In genomic region chr18:57747809-57748680, GRCh38 we compare ENCODE assay signal across 2 cellular contexts.
TF ChIP-seq lines count a peak whose summit lies in the region.

No MANE protein-coding gene starts in this region.

TF ChIP-seq in SK-N-SH, 30 proteins besides CTCF, POLR2A, EP300 and RAD21 (continued from another document):
- TF ChIP-seq, protein P1, sequence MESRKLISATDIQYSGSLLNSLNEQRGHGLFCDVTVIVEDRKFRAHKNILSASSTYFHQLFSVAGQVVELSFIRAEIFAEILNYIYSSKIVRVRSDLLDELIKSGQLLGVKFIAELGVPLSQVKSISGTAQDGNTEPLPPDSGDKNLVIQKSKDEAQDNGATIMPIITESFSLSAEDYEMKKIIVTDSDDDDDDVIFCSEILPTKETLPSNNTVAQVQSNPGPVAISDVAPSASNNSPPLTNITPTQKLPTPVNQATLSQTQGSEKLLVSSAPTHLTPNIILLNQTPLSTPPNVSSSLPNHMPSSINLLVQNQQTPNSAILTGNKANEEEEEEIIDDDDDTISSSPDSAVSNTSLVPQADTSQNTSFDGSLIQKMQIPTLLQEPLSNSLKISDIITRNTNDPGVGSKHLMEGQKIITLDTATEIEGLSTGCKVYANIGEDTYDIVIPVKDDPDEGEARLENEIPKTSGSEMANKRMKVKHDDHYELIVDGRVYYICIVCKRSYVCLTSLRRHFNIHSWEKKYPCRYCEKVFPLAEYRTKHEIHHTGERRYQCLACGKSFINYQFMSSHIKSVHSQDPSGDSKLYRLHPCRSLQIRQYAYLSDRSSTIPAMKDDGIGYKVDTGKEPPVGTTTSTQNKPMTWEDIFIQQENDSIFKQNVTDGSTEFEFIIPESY (IDR thresholded peaks at IDR 0.05; ENCODE audit: borderline replicate concordance, low read depth) = no peak
- TF ChIP-seq TEAD4 (IDR thresholded peaks at IDR 0.05; ENCODE audit: borderline replicate concordance, insufficient read depth) = no peak
- TF ChIP-seq NRF1 (IDR thresholded peaks at IDR 0.05; ENCODE audit: low read depth, low read length) = no peak

TF ChIP-seq in SK-N-SH treated with all-trans-retinoic acid at 6 μM for 48 hours, 23 proteins besides CTCF, POLR2A, EP300 and RAD21 (continued from another document):
- TF ChIP-seq CSRNP3 (CRISPR knock-in tag; IDR thresholded peaks at IDR 0.05) = no peak
- no peak for TF ChIP-seq CSDC2 (CRISPR knock-in tag; IDR thresholded peaks at IDR 0.05)
- no peak for TF ChIP-seq ISL1 (CRISPR knock-in tag; IDR thresholded peaks at IDR 0.05)
- no peak for TF ChIP-seq ARNTL (CRISPR knock-in tag; IDR thresholded peaks at IDR 0.05; ENCODE audit: borderline replicate concordance, low read depth)
- no peak for TF ChIP-seq ZNF70 (CRISPR knock-in tag; IDR thresholded peaks at IDR 0.05)
- no peak for TF ChIP-seq ZFP3 (CRISPR knock-in tag; IDR thresholded peaks at IDR 0.05)
- no peak for TF ChIP-seq TOX (CRISPR knock-in tag; IDR thresholded peaks at IDR 0.05; ENCODE audit: borderline replicate concordance)
- TF ChIP-seq ZC3H10 (CRISPR knock-in tag; IDR thresholded peaks at IDR 0.05) = no peak
- TF ChIP-seq, protein P2, sequence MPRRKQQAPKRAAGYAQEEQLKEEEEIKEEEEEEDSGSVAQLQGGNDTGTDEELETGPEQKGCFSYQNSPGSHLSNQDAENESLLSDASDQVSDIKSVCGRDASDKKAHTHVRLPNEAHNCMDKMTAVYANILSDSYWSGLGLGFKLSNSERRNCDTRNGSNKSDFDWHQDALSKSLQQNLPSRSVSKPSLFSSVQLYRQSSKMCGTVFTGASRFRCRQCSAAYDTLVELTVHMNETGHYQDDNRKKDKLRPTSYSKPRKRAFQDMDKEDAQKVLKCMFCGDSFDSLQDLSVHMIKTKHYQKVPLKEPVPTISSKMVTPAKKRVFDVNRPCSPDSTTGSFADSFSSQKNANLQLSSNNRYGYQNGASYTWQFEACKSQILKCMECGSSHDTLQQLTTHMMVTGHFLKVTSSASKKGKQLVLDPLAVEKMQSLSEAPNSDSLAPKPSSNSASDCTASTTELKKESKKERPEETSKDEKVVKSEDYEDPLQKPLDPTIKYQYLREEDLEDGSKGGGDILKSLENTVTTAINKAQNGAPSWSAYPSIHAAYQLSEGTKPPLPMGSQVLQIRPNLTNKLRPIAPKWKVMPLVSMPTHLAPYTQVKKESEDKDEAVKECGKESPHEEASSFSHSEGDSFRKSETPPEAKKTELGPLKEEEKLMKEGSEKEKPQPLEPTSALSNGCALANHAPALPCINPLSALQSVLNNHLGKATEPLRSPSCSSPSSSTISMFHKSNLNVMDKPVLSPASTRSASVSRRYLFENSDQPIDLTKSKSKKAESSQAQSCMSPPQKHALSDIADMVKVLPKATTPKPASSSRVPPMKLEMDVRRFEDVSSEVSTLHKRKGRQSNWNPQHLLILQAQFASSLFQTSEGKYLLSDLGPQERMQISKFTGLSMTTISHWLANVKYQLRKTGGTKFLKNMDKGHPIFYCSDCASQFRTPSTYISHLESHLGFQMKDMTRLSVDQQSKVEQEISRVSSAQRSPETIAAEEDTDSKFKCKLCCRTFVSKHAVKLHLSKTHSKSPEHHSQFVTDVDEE (CRISPR knock-in tag; IDR thresholded peaks at IDR 0.05) = no peak
- TF ChIP-seq ZNF565 (CRISPR knock-in tag; conservative IDR thresholded peaks at IDR 0.05; ENCODE audit: low read depth) = no peak
- TF ChIP-seq BACH2 (CRISPR knock-in tag; IDR thresholded peaks at IDR 0.05; ENCODE audit: borderline replicate concordance) = no peak
- TF ChIP-seq OSR1 (CRISPR knock-in tag; IDR thresholded peaks at IDR 0.05) = no peak
- no peak for TF ChIP-seq RARB (CRISPR knock-in tag; IDR thresholded peaks at IDR 0.05)
- no peak for TF ChIP-seq ZFP30 (CRISPR knock-in tag; IDR thresholded peaks at IDR 0.05)
- no peak for TF ChIP-seq ESRRG (CRISPR knock-in tag; IDR thresholded peaks at IDR 0.05)
